Comparison of ENCODE assay signal across 8 cellular contexts in the genomic region with DNA sequence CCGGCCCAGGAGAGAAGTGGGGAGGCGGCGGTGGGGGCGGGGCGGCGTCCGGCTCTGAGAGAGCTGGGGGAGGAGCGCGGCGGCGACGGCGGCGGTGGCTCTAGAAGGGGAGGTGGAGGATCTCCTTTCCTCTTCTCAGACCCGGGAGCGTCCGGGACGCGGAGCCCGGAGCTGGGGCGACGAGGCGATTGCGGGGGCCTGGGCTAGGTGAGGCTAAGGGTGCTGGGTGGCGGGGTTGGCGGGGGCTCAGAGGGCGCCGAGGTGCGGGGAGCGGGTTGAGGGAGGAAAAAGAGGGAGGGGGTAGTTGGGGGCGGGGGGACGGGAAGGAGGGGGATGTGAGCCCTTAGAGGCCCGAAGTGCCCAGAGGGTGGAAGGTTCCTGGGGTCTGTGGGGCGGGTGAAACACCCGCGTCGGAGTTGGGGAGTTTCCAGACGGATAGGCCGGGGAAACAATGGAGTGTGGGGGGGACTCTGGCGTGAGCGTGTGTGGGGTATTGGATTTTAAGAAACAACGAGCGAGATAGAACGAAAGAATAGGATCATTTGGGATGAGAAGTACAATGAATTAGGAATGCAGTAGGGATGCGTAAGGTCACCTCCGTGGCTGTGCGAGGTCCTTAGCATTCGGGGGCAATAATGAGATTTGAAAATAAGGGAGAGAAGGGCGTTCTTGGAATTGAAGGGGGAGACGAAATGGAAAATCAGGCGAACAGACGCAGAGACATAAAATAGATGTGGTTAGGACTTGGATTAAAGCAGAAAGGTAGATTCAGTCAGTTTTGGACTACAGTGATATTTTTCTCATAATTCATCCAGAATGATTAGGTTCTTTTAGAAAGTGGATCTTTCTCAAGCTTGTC. TPM values are rescaled to one million over a fixed set of nuclear protein-coding genes. Genes with fewer than 3 reads are reported as not detected.
DNase-seq lines count a peak whose midpoint lies in the region; ATAC-seq and TF ChIP-seq lines count a peak whose summit lies in the region.

TSS of gene SPATS2 (plus strand) at position 82 of the 859 bp plus-strand sequence. CDS start 93,551 bp downstream, outside the sequence.

- WGBS in mammary epithelial cell (ENCODE audit: low coverage, missing lambda C conversion rate) = 2% methylated on average over 14 of the region's 52 CpGs
- 1 to 3% (median 1%) methylated on average over 32 to 52 of the region's 52 CpGs for WGBS in stomach, 5 donors

- peak within 1 kb of the TSS; percentile 84 to 86 for H3K4me3 Mint-ChIP-seq in activated T-cell treated with anti-CD3 and anti-CD28 coated beads, Interleukin-2, amount 50 U/mL, for 72 hours

- H3K36me3 Mint-ChIP-seq in activated T-cell treated with anti-CD3 and anti-CD28 coated beads, Interleukin-2, amount 50 U/mL, for 72 hours (ENCODE audit: insufficient read depth in 2 of 2) = no peaks in the 10 kb centered on the region

- ATAC-seq in activated T-cell treated with anti-CD3 and anti-CD28 coated beads, Interleukin-2, amount 50 U/mL, for 72 hours (replicated peaks in 1 of 2) = no peak
- ATAC-seq in HG03378 (IDR thresholded peaks at IDR 0.05; ENCODE audit: unreplicated experiment) (no peak), GM18868 (IDR thresholded peaks at IDR 0.05; ENCODE audit: unreplicated experiment) (no peak)

- peak within 1 kb of the TSS; percentile 81 for H3K4me2 ChIP-seq in mammary epithelial cell (ENCODE audit: insufficient read depth, low read depth, low read length)

- H3K4me1 ChIP-seq in mammary epithelial cell (ENCODE audit: insufficient read depth, low read length) = peaks cover 28% of the 10 kb centered on the region
- peaks cover 22 to 40% (median 29%) of the 10 kb centered on the region in 4 donors for H3K4me1 ChIP-seq in stomach

- no peak for TF ChIP-seq EP300 in stomach (IDR thresholded peaks at IDR 0.05)

- TF ChIP-seq CTCF in mammary epithelial cell (conservative IDR thresholded peaks at IDR 0.05 in 1 of 2, IDR thresholded peaks at IDR 0.05 in 1 of 2; ENCODE audit: extremely low read depth in 1 of 2, insufficient read depth in 1 of 2, low read depth in 1 of 2, low read length in 2 of 2) (no peak), stomach (IDR thresholded peaks at IDR 0.05) (no peak)

- no TSS peak for BruUV-seq in mammary epithelial cell (replicated peaks; lab: Mats Ljungman, UMichigan)

- no peak for DNase-seq in activated T-cell treated with anti-CD3 and anti-CD28 coated beads, Interleukin-2, amount 50 U/mL, for 72 hours
- no peak for DNase-seq in activated T-cell treated with anti-CD3 and anti-CD28 coated beads, Interleukin-2, amount 50 U/mL, for 48 hours
- DNase-seq in NCI-H226 (peak; percentile 44), mammary epithelial cell (no peak), kidney glomerular epithelial cell (lab: John Stamatoyannopoulos, UW) (peak; percentile 32), stomach (no peak)

- H3K79me2 ChIP-seq in mammary epithelial cell (ENCODE audit: insufficient read depth, low read length) = peaks cover 58% of the 10 kb centered on the region

- H3K9me3 Mint-ChIP-seq in activated T-cell treated with anti-CD3 and anti-CD28 coated beads, Interleukin-2, amount 50 U/mL, for 72 hours = no peaks in the 10 kb centered on the region

- no peaks in the 10 kb centered on the region for H3K27me3 Mint-ChIP-seq in activated T-cell treated with anti-CD3 and anti-CD28 coated beads, Interleukin-2, amount 50 U/mL, for 72 hours (ENCODE audit: low read depth)

- H3K4me1 Mint-ChIP-seq in activated T-cell treated with anti-CD3 and anti-CD28 coated beads, Interleukin-2, amount 50 U/mL, for 72 hours (ENCODE audit: low read depth) = peaks cover 46% of the 10 kb centered on the region

- H3K36me3 ChIP-seq in mammary epithelial cell (ENCODE audit: insufficient read depth, low read length) (peaks cover 4% of the 10 kb centered on the region), stomach (no peaks in the 10 kb centered on the region)

- H3K4me3 ChIP-seq in mammary epithelial cell (replicated peaks in 1 of 3; ENCODE audit: insufficient read depth in 1 of 3, low read depth in 2 of 3, low read length in 3 of 3) (peak within 1 kb of the TSS; percentile 65 to 73 (median 72)), stomach (peak within 1 kb of the TSS; percentile 62 to 89 (median 72))

- no peaks in the 10 kb centered on the region for H3K27me3 ChIP-seq in mammary epithelial cell (ENCODE audit: insufficient read depth, low read length)
- no peaks in the 10 kb centered on the region for H3K27me3 ChIP-seq in stomach

- peak within 1 kb of the TSS; percentile 88 for H3K27ac Mint-ChIP-seq in activated T-cell treated with anti-CD3 and anti-CD28 coated beads, Interleukin-2, amount 50 U/mL, for 72 hours

- CTCF ChIA-PET in mammary epithelial cell (lab: Charles Lee; ENCODE audit: low non-redundant PET) = interaction anchor here (0.7 to 1.1 kb wide), 3 partner anchors 9 to 147 kb away, joined by 4 to 7 read pairs (median 6); no protein-coding TSS in a partner anchor

- dilution Hi-C loops in mammary epithelial cell (cut with HindIII; ENCODE audit: low sequenced_read_pairs) = loop anchor here (5.0 kb wide), 2 partner anchors 40 to 100 kb away; partner anchors contain the start of gene TUBA1C

- intact Hi-C loops in mammary epithelial cell (cut with micrococcal nuclease) = loop anchor here (2.0 to 5.0 kb wide), 4 partner anchors 35 to 340 kb away; partner anchors contain the start of genes FMNL3 and PRPF40B
- intact Hi-C loops in stomach (cut with DNase I; ENCODE audit: low total_unique reads) = no loop called here

- no peaks in the 10 kb centered on the region for H4K20me1 ChIP-seq in mammary epithelial cell (ENCODE audit: insufficient read depth, low read length)

- in situ Hi-C loops in mammary epithelial cell (cut with MboI; ENCODE audit: low sequenced_read_pairs in 2 of 2) = no loop called here

- H3K9me3 ChIP-seq in mammary epithelial cell (replicated peaks; ENCODE audit: insufficient read depth, low read length) = no peaks in the 10 kb centered on the region
- H3K9me3 ChIP-seq in stomach = no peaks in the 10 kb centered on the region

- peak within 1 kb of the TSS; percentile 94 for H2AFZ ChIP-seq in mammary epithelial cell (ENCODE audit: low read depth, low read length)

- no peak for TF ChIP-seq POLR2A in stomach (IDR thresholded peaks at IDR 0.05)

- H3K9ac ChIP-seq in mammary epithelial cell (ENCODE audit: insufficient read depth, low read length) = peak within 1 kb of the TSS; percentile 87

- H3K27ac ChIP-seq in mammary epithelial cell (ENCODE audit: insufficient read depth, low read depth, low read length) = peak within 1 kb of the TSS; percentile 77
- H3K27ac ChIP-seq in stomach = peak within 1 kb of the TSS; percentile 90 to 97 (median 94)

RNA-seq across cellular contexts. Expression of gene SPATS2, which starts in this region (rescaled TPM):
- 10 to 100 TPM; 12.3 to 16.4 TPM for total RNA-seq in activated T-cell treated with anti-CD3 and anti-CD28 coated beads, Interleukin-2, amount 50 U/mL, for 72 hours
- 10 to 100 TPM; 22.3 to 51.2 TPM for total RNA-seq in mammary epithelial cell
- polyA plus RNA-seq in mammary epithelial cell = 35.2 TPM
- polyA minus RNA-seq in mammary epithelial cell = 88.5 TPM
- 100 to 1,000 TPM in 1 of 5 donors, 10 to 100 TPM in 4; 14.8 to 194 (median 24.8) TPM for total RNA-seq in stomach
- 10 to 100 TPM in 2 of 3 donors, 1 to 10 TPM in 1; 8.0 to 15.9 (median 14.4) TPM for polyA plus RNA-seq in stomach

Comparison
In these comparisons a context has a peak if more than half of its experiments do, and no peak if none do; other contexts are left out.
1. DNase-seq: peak in NCI-H226 (single experiment) and kidney glomerular epithelial cell (single experiment); none in activated T-cell treated with anti-CD3 and anti-CD28 coated beads, Interleukin-2, amount 50 U/mL, for 72 hours (0 of 2), activated T-cell treated with anti-CD3 and anti-CD28 coated beads, Interleukin-2, amount 50 U/mL, for 48 hours (0 of 2), mammary epithelial cell (single experiment) and stomach (single experiment).